Comparison of ENCODE assay signal across 8 cellular contexts in genomic region chr2:20424300-20425290, GRCh38. TPM values are rescaled to one million over a fixed set of nuclear protein-coding genes. Genes with fewer than 3 reads are reported as not detected.
DNase-seq lines count a peak whose midpoint lies in the region; ATAC-seq and TF ChIP-seq lines count a peak whose summit lies in the region.

No MANE protein-coding gene starts in this region.

- no peak for TF ChIP-seq CTCF in fibroblast of pulmonary artery (IDR thresholded peaks at IDR 0.05; ENCODE audit: low read length, missing control alignments)

- H3K4me1 ChIP-seq in BLaER1 (peaks cover 29% of the 10 kb centered on the region), trophoblast cell (ENCODE audit: control insufficient read depth in 1 of 2, insufficient read depth in 2 of 2, low read length in 2 of 2) (peaks cover 9 to 11% of the 10 kb centered on the region in 2 experiments)

- no peak overlapping the region for H3K23ac ChIP-seq in trophoblast cell (ENCODE audit: low read length)

- H3K4ac ChIP-seq in trophoblast cell (ENCODE audit: low read depth, low read length) = no peak overlapping the region

- WGBS in trophoblast cell (ENCODE audit: extremely low coverage, insufficient coverage, insufficient read length) = no CpG with 5 or more reads among the region's 15 CpGs

- peaks cover 2% of the 10 kb centered on the region for H3K79me1 ChIP-seq in trophoblast cell (ENCODE audit: low read length)

- H2BK12ac ChIP-seq in trophoblast cell (ENCODE audit: low read length) = peak overlapping the region; percentile 6

- H3K4me2 ChIP-seq in BLaER1 (peak overlapping the region; percentile 80), trophoblast cell (ENCODE audit: low read length) (no peak overlapping the region)

- no peaks in the 10 kb centered on the region for H3K79me2 ChIP-seq in trophoblast cell (ENCODE audit: control insufficient read depth, insufficient read depth, low read length, poor library complexity)

- peak overlapping the region; percentile 4 for H4K8ac ChIP-seq in trophoblast cell (ENCODE audit: low read depth, low read length)

- peak overlapping the region; percentile 57 for H2AK5ac ChIP-seq in trophoblast cell (ENCODE audit: low read length)

- H3K9me3 ChIP-seq in BLaER1 (no peaks in the 10 kb centered on the region), trophoblast cell (ENCODE audit: insufficient read depth, low read depth, low read length) (peaks cover 2% of the 10 kb centered on the region)

- peak overlapping the region; percentile 20 for H4K91ac ChIP-seq in trophoblast cell (ENCODE audit: low read depth, low read length)

- H3K27ac ChIP-seq in BLaER1 (peak overlapping the region; percentile 83), trophoblast cell (ENCODE audit: low read depth, low read length) (no peak overlapping the region)

- no peak overlapping the region for H3K14ac ChIP-seq in trophoblast cell (ENCODE audit: low read length)

- H3K9ac ChIP-seq in BLaER1 (peak overlapping the region; percentile 68), trophoblast cell (ENCODE audit: low read length) (no peak overlapping the region)

- H4K12ac ChIP-seq in trophoblast cell (ENCODE audit: low read depth, low read length) = peak overlapping the region; percentile 21

- H3K4me3 ChIP-seq in BLaER1 = peak overlapping the region; percentile 23; the same call in 1 of the 2 replicates
- no peak overlapping the region for H3K4me3 ChIP-seq in fibroblast of pulmonary artery (replicated peaks; ENCODE audit: low read depth, low read length)
- H3K4me3 ChIP-seq in trophoblast cell (ENCODE audit: low read depth, low read length) = no peak overlapping the region

- H3K27me3 ChIP-seq in BLaER1 (no peaks in the 10 kb centered on the region), trophoblast cell (ENCODE audit: insufficient read depth, low read length) (no peaks in the 10 kb centered on the region)

- no peaks in the 10 kb centered on the region for H4K20me1 ChIP-seq in BLaER1

- H2AFZ ChIP-seq in trophoblast cell (ENCODE audit: insufficient read depth, low read length, poor library complexity) = no peak overlapping the region

- H3K18ac ChIP-seq in trophoblast cell (ENCODE audit: low read length) = no peak overlapping the region

- no peaks in the 10 kb centered on the region for H3K36me3 ChIP-seq in BLaER1
- H3K36me3 ChIP-seq in trophoblast cell (ENCODE audit: control insufficient read depth in 1 of 2, insufficient read depth in 2 of 2, low read length in 2 of 2) = no peaks in the 10 kb centered on the region

- peak; percentile 81 for ATAC-seq in GM19324 (IDR thresholded peaks at IDR 0.05; ENCODE audit: low FRiP score, unreplicated experiment)
- ATAC-seq in HG03175 (IDR thresholded peaks at IDR 0.05; ENCODE audit: unreplicated experiment) = peak; percentile 74

- no peak overlapping the region for H2BK120ac ChIP-seq in trophoblast cell (ENCODE audit: insufficient read depth, low read length, poor library complexity)

- H2BK5ac ChIP-seq in trophoblast cell (ENCODE audit: low read depth, low read length, poor library complexity) = no peak overlapping the region

- DNase-seq in SW 1271 (lab: John Stamatoyannopoulos, UW) (peak; percentile 89 to 95), fibroblast of pulmonary artery (ENCODE audit: low read depth) (peak; percentile 80), trophoblast cell (no peak)
- no peak for DNase-seq in activated CD4-positive, CD25-positive, alpha-beta regulatory T cell (lab: John Stamatoyannopoulos, UW)
- DNase-seq in stimulated activated CD4-positive, alpha-beta T cell treated with anti-CD3 and anti-CD28 coated beads, Interleukin-4, amount 100 ng/mL, for 4 hours = no peak

RNA-seq across cellular contexts. Expression of gene RHOB, which starts 22.3 kb away (rescaled TPM):
- polyA plus RNA-seq in trophoblast cell (2013) = 220 and 222 TPM in 2 replicates

Comparison
In these comparisons a context has a peak if more than half of its experiments do, and no peak if none do; other contexts are left out.
1. DNase-seq: peak in SW 1271 (2 of 2) and fibroblast of pulmonary artery (single experiment); none in trophoblast cell (0 of 2), activated CD4-positive, CD25-positive, alpha-beta regulatory T cell (0 of 4) and stimulated activated CD4-positive, alpha-beta T cell treated with anti-CD3 and anti-CD28 coated beads, Interleukin-4, amount 100 ng/mL, for 4 hours (0 of 2).